Comparison of ENCODE assay signal across 19 cellular contexts in the genomic region with DNA sequence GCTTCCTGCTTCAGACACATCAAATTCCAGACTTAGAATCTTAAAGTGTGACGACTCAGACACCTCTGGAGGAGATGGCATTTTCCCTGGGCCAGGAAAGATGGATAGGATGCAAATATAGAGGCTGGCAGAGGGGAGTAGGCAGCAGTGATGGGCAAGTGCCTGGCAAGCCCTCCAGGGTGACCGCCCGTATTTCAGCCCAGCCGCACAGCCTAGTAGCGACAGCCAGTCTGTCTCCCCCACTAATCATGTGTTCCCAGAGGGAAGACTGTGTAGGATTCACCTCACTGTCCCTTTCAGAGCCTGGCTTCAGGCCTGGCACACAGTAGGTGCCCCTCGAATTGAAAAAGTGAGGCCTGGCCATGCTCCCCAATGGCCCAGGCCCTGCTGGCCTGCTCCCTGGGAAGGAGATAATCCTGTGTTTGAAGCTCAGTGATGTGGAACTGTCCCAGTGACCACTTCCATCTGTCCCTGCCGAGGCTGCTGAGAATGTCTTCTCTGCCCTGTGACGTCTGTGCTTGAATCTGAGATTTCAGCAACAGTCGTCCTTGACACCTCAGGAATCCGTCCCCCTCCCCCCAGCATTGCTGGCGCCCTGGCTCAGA. TPM values are rescaled to one million over a fixed set of nuclear protein-coding genes. Genes with fewer than 3 reads are reported as not detected.
DNase-seq lines count a peak whose midpoint lies in the region; TF ChIP-seq lines count a peak whose summit lies in the region.
"Had no signal": no experiment of that assay in that cellular context is flagged by ENCODE, and none has a peak within 500 bp of the region (broad histone marks: within the 10 kb centered on the region; RNA-seq: fewer than 3 reads in every experiment).

No MANE protein-coding gene starts in this region.

- no peaks in the 10 kb centered on the region for H3K9me3 Mint-ChIP-seq in activated naive CD4-positive, alpha-beta T cell treated with anti-CD3 and anti-CD28 coated beads, Interleukin-2, amount 10 ng/mL, durations not matched to agents 7 days and 5 days
- H3K9me3 Mint-ChIP-seq in chondrocyte (ENCODE audit: low read depth), result no peaks in the 10 kb centered on the region
- H3K9me3 Mint-ChIP-seq: CD4-positive, alpha-beta memory T cell had no signal

- H3K4me1 Mint-ChIP-seq in activated naive CD4-positive, alpha-beta T cell treated with anti-CD3 and anti-CD28 coated beads, Interleukin-2, amount 10 ng/mL, durations not matched to agents 7 days and 5 days, result no peaks in the 10 kb centered on the region
- no peaks in the 10 kb centered on the region for H3K4me1 Mint-ChIP-seq in chondrocyte (ENCODE audit: low read depth)
- H3K4me1 Mint-ChIP-seq: B cell had no signal

- CTCF ChIA-PET in activated naive CD4-positive, alpha-beta T cell treated with anti-CD3 and anti-CD28 coated beads, Interleukin-2, amount 10 ng/mL, durations not matched to agents 7 days and 5 days (lab: Charles Lee), result interaction anchor here (1.3 to 6.0 kb wide), 4 partner anchors 11 to 194 kb away, joined by 3 to 141 read pairs (median 5); no protein-coding TSS in a partner anchor

- H3K27ac ChIP-seq in WERI-Rb-1, result peak overlapping the region; percentile 82

- H3K36me3 Mint-ChIP-seq in activated naive CD4-positive, alpha-beta T cell treated with anti-CD3 and anti-CD28 coated beads, Interleukin-2, amount 10 ng/mL, durations not matched to agents 7 days and 5 days, result peaks cover 27% of the 10 kb centered on the region
- H3K36me3 Mint-ChIP-seq in chondrocyte (ENCODE audit: low read depth), result no peaks in the 10 kb centered on the region

- TF ChIP-seq CTCF in WERI-Rb-1 (IDR thresholded peaks at IDR 0.05; ENCODE audit: low read depth, low read length) (no peak), chondrocyte (IDR thresholded peaks at IDR 0.05) (no peak)

- peak overlapping the region; percentile 9 for H3K27ac Mint-ChIP-seq in activated naive CD4-positive, alpha-beta T cell treated with anti-CD3 and anti-CD28 coated beads, Interleukin-2, amount 10 ng/mL, durations not matched to agents 7 days and 5 days
- no peak overlapping the region for H3K27ac Mint-ChIP-seq in chondrocyte (ENCODE audit: unreplicated experiment)
- H3K27ac Mint-ChIP-seq: B cell had no signal

- H3K4me3 ChIP-seq in WERI-Rb-1 (ENCODE audit: low read depth, low read length), result no peak overlapping the region

- DNase-seq in activated naive CD4-positive, alpha-beta T cell treated with anti-CD3 and anti-CD28 coated beads, Interleukin-2, amount 10 ng/mL, durations not matched to agents 7 days and 5 days, result no peak
- no peak for DNase-seq in activated naive CD4-positive, alpha-beta T cell treated with Interleukin-2 at 50 U/mL for 16 hours
- DNase-seq in WERI-Rb-1, result peak; percentile 89
- peak; percentile 84 for DNase-seq in cerebellum (ENCODE audit: low spot score)
- DNase-seq in chondrocyte (ENCODE audit: low spot score), result no peak
- DNase-seq in NCI-H226, result no peak
- no peak for DNase-seq in NCI-H1092 treated with DMSO at 0.1 percent for 48 hours (lab: John Stamatoyannopoulos, UW)
- no peak for DNase-seq in activated CD4-positive, CD25-positive, alpha-beta regulatory T cell (lab: John Stamatoyannopoulos, UW)
- DNase-seq: CD4-positive, alpha-beta memory T cell; DMS153; GF-D8; MM.1S; NCI-H1092; NCI-H146; NCI-H2029 treated with DMSO at 0.1 percent for 48 hours; NCI-H2171; OCI-M1; SHP77 treated with DMSO at 0.1 percent for 48 hours had no signal

- no peaks in the 10 kb centered on the region for H3K27me3 ChIP-seq in WERI-Rb-1 (ENCODE audit: insufficient read depth, low read depth, severe bottlenecking)

- H3K4me3 Mint-ChIP-seq in activated naive CD4-positive, alpha-beta T cell treated with anti-CD3 and anti-CD28 coated beads, Interleukin-2, amount 10 ng/mL, durations not matched to agents 7 days and 5 days, result no peak overlapping the region
- H3K4me3 Mint-ChIP-seq in chondrocyte (ENCODE audit: unreplicated experiment), result no peak overlapping the region
- H3K4me3 Mint-ChIP-seq: B cell; CD4-positive, alpha-beta memory T cell had no signal

- no peaks in the 10 kb centered on the region for H3K27me3 Mint-ChIP-seq in activated naive CD4-positive, alpha-beta T cell treated with anti-CD3 and anti-CD28 coated beads, Interleukin-2, amount 10 ng/mL, durations not matched to agents 7 days and 5 days
- no peaks in the 10 kb centered on the region for H3K27me3 Mint-ChIP-seq in chondrocyte (ENCODE audit: low read depth)
- H3K27me3 Mint-ChIP-seq: B cell; CD4-positive, alpha-beta memory T cell had no signal

- no peaks in the 10 kb centered on the region for H3K9me3 ChIP-seq in WERI-Rb-1 (ENCODE audit: severe bottlenecking)

- H3K36me3 ChIP-seq in WERI-Rb-1, result peaks cover 75% of the 10 kb centered on the region

RNA-seq across cellular contexts. Expression of a gene that starts 41.3 kb away (rescaled TPM):
- 20.1 TPM for total RNA-seq in cerebellum
- total RNA-seq in chondrocyte, result 27.2 to 32.6 TPM (median 29.0 TPM) in 3 replicates

RNA-seq across cellular contexts. Expression of a gene that starts 48.2 kb away (rescaled TPM):
- 74.2 TPM for total RNA-seq in cerebellum
- 7.1 to 14.5 TPM (median 8.3 TPM) in 3 replicates for total RNA-seq in chondrocyte

RNA-seq across cellular contexts. Expression of a gene that starts 59.2 kb away (rescaled TPM):
- total RNA-seq in cerebellum, result 40.8 TPM
- 39.7 to 49.3 TPM (median 41.6 TPM) in 3 replicates for total RNA-seq in chondrocyte

Comparison
In these comparisons a context has a peak if more than half of its experiments do, and no peak if none do; other contexts are left out.
1. DNase-seq: peak in WERI-Rb-1 (single experiment) and cerebellum (single experiment); none in activated naive CD4-positive, alpha-beta T cell treated with anti-CD3 and anti-CD28 coated beads, Interleukin-2, amount 10 ng/mL, durations not matched to agents 7 days and 5 days (single experiment), activated naive CD4-positive, alpha-beta T cell treated with Interleukin-2 at 50 U/mL for 16 hours (single experiment), chondrocyte (single experiment), NCI-H226 (single experiment), NCI-H1092 treated with DMSO at 0.1 percent for 48 hours (single experiment) and activated CD4-positive, CD25-positive, alpha-beta regulatory T cell (0 of 4).